18 cellular contexts compared by ENCODE assay signal in genomic region chr11:22869325-22869724, GRCh38. TPM values are rescaled to one million over a fixed set of nuclear protein-coding genes. Genes with fewer than 3 reads are reported as not detected.
A peak's percentile ranks its signal among the peaks of the same experiment; 100 is the strongest.
DNase-seq lines count a peak whose midpoint lies in the region; ATAC-seq and FAIRE-seq lines count a peak whose summit lies in the region.
"Had no signal": no experiment of that assay in that cellular context is flagged by ENCODE, and none has a peak within 500 bp of the region (broad histone marks: within the 10 kb centered on the region; RNA-seq: fewer than 3 reads in every experiment).

No MANE protein-coding gene starts in this region.

- DNase-seq in frontal cortex (ENCODE audit: low spot score in 2 of 2): no peak
- DNase-seq: CD8-positive, alpha-beta T cell; HFFc6; NCI-H1092; NCI-H1694; NCI-H345; NCI-H526 treated with DMSO at 0.1 percent for 48 hours; PC-9; T-cell; T1000 had no signal

- no peak for FAIRE-seq in frontal cortex (lab: Jason Lieb, UNC)
- FAIRE-seq: H1 had no signal

- ATAC-seq in GM19351 (IDR thresholded peaks at IDR 0.05; ENCODE audit: unreplicated experiment): peak; percentile 61
- peak; percentile 42 for ATAC-seq in HG02678 (IDR thresholded peaks at IDR 0.05; ENCODE audit: unreplicated experiment)
- peak; percentile 64 for ATAC-seq in HG03432 (IDR thresholded peaks at IDR 0.05; ENCODE audit: unreplicated experiment)
- ATAC-seq in GM21367 (IDR thresholded peaks at IDR 0.05; ENCODE audit: unreplicated experiment): no peak
- no peak for ATAC-seq in GM19324 (IDR thresholded peaks at IDR 0.05; ENCODE audit: low FRiP score, unreplicated experiment)
- no peak for ATAC-seq in GM21423 (IDR thresholded peaks at IDR 0.05; ENCODE audit: unreplicated experiment)
- ATAC-seq: CD8-positive, alpha-beta T cell; T-cell had no signal

RNA-seq across cellular contexts. Expression of gene CCDC179, which starts 9.1 kb away (rescaled TPM):
- not detected for total RNA-seq in frontal cortex
- total RNA-seq: CD8-positive, alpha-beta T cell; H1; HFFc6; MCF 10A; PC-9; T-cell had no signal

RNA-seq across cellular contexts. Expression of gene SVIP, which starts 39.7 kb away (rescaled TPM):
- 2.9 TPM for total RNA-seq in frontal cortex

Comparison
In these comparisons a context has a peak if more than half of its experiments do, and no peak if none do; other contexts are left out.
1. ATAC-seq: peak in GM19351 (single experiment), HG02678 (single experiment) and HG03432 (single experiment); none in GM21367 (single experiment), GM19324 (single experiment) and GM21423 (single experiment).